9 cellular contexts compared by ENCODE assay signal in genomic region chr4:143700420-143701352, GRCh38. TPM values are rescaled to one million over a fixed set of nuclear protein-coding genes. Genes with fewer than 3 reads are reported as not detected.
DNase-seq lines count a peak whose midpoint lies in the region; ATAC-seq, FAIRE-seq and TF ChIP-seq lines count a peak whose summit lies in the region.
"Had no signal": no experiment of that assay in that cellular context is flagged by ENCODE, and none has a peak within 500 bp of the region (broad histone marks: within the 10 kb centered on the region; RNA-seq: fewer than 3 reads in every experiment).

TSS of gene FREM3 (minus strand) at chr4:143700675. CDS start at chr4:143700675, 0 bp downstream.

- H3K27me3 ChIP-seq in left lung (peaks cover 25 to 59% of the 10 kb centered on the region in 2 donors), tibial nerve (peaks cover 0 to 31% of the 10 kb centered on the region in 2 donors)

- no peaks in the 10 kb centered on the region for H3K9me3 ChIP-seq in left lung
- no peaks in the 10 kb centered on the region for H3K9me3 ChIP-seq in tibial nerve

- TF ChIP-seq CTCF in left lung (IDR thresholded peaks at IDR 0.05) = no peak
- no peak for TF ChIP-seq CTCF in tibial nerve (IDR thresholded peaks at IDR 0.05)

- ATAC-seq in activated naive CD8-positive, alpha-beta T cell treated with anti-CD3 and anti-CD28 coated beads, Interleukin-2, amount 50 U/mL, for 24 hours = peak; percentile 33
- ATAC-seq in left lung = peak; percentile 60

- FAIRE-seq in GM12892 (lab: Jason Lieb, UNC) = no peak

- no peaks in the 10 kb centered on the region for H3K36me3 Mint-ChIP-seq in activated naive CD4-positive, alpha-beta T cell treated with anti-CD3 and anti-CD28 coated beads, Interleukin-2, amount 10 ng/mL, durations not matched to agents 7 days and 5 days
- no peaks in the 10 kb centered on the region for H3K36me3 Mint-ChIP-seq in activated naive CD8-positive, alpha-beta T cell treated with anti-CD3 and anti-CD28 coated beads, Interleukin-2, amount 50 U/mL, for 24 hours (ENCODE audit: low read depth)

- CTCF ChIA-PET in activated naive CD4-positive, alpha-beta T cell treated with anti-CD3 and anti-CD28 coated beads, Interleukin-2, amount 10 ng/mL, durations not matched to agents 7 days and 5 days (lab: Charles Lee) = interaction anchor here (1.2 kb wide), 1 partner anchor 142 kb away, joined by 3 read pairs; no protein-coding TSS in a partner anchor

- H3K27me3 Mint-ChIP-seq in activated naive CD4-positive, alpha-beta T cell treated with anti-CD3 and anti-CD28 coated beads, Interleukin-2, amount 10 ng/mL, durations not matched to agents 7 days and 5 days = peaks cover 64% of the 10 kb centered on the region
- peaks cover 40% of the 10 kb centered on the region for H3K27me3 Mint-ChIP-seq in activated naive CD8-positive, alpha-beta T cell treated with anti-CD3 and anti-CD28 coated beads, Interleukin-2, amount 50 U/mL, for 24 hours

- H3K36me3 ChIP-seq in left lung (no peaks in the 10 kb centered on the region), tibial nerve (no peaks in the 10 kb centered on the region)

- H3K4me3 ChIP-seq in left lung (peak within 1 kb of the TSS; percentile 5 to 16), tibial nerve (peak within 1 kb of the TSS in 3 of 4 donors; percentile 15 to 46 (median 21))

- TF ChIP-seq POLR2A in tibial nerve (IDR thresholded peaks at IDR 0.05) (no peak), GM12892 (IDR thresholded peaks at IDR 0.05; ENCODE audit: low read depth, low read length) (no peak)

- no peak within 1 kb of the TSS for H3K27ac Mint-ChIP-seq in activated naive CD4-positive, alpha-beta T cell treated with anti-CD3 and anti-CD28 coated beads, Interleukin-2, amount 10 ng/mL, durations not matched to agents 7 days and 5 days
- H3K27ac Mint-ChIP-seq in activated naive CD8-positive, alpha-beta T cell treated with anti-CD3 and anti-CD28 coated beads, Interleukin-2, amount 50 U/mL, for 24 hours = no peak within 1 kb of the TSS

- peak within 1 kb of the TSS; percentile 72 for H3K4me3 Mint-ChIP-seq in activated naive CD4-positive, alpha-beta T cell treated with anti-CD3 and anti-CD28 coated beads, Interleukin-2, amount 10 ng/mL, durations not matched to agents 7 days and 5 days
- H3K4me3 Mint-ChIP-seq in activated naive CD8-positive, alpha-beta T cell treated with anti-CD3 and anti-CD28 coated beads, Interleukin-2, amount 50 U/mL, for 24 hours = peak within 1 kb of the TSS; percentile 48

- no peaks in the 10 kb centered on the region for H3K9me3 Mint-ChIP-seq in activated naive CD4-positive, alpha-beta T cell treated with anti-CD3 and anti-CD28 coated beads, Interleukin-2, amount 10 ng/mL, durations not matched to agents 7 days and 5 days
- peaks cover 3% of the 10 kb centered on the region for H3K9me3 Mint-ChIP-seq in activated naive CD8-positive, alpha-beta T cell treated with anti-CD3 and anti-CD28 coated beads, Interleukin-2, amount 50 U/mL, for 24 hours

- no peak for TF ChIP-seq EP300 in tibial nerve (IDR thresholded peaks at IDR 0.05)

- peak; percentile 24 for DNase-seq in activated naive CD4-positive, alpha-beta T cell treated with anti-CD3 and anti-CD28 coated beads, Interleukin-2, amount 10 ng/mL, durations not matched to agents 7 days and 5 days
- no peak for DNase-seq in activated naive CD4-positive, alpha-beta T cell treated with anti-CD3 and anti-CD28 coated beads, Interleukin-2, amount 50 U/mL, for 16 hours
- DNase-seq in activated naive CD8-positive, alpha-beta T cell treated with anti-CD3 and anti-CD28 coated beads, Interleukin-2, amount 50 U/mL, for 24 hours = peak; percentile 6
- DNase-seq in left lung (peak in 1 of 2 donors; percentile 78), tibial nerve (ENCODE audit: low spot score in 2 of 2) (no peak), GM12892 (ENCODE audit: insufficient read length) (no peak), DMS79 treated with DMSO at 0.1 percent for 48 hours (lab: John Stamatoyannopoulos, UW) (no peak), SKM-1 (lab: John Stamatoyannopoulos, UW; ENCODE audit: unreplicated experiment) (no peak)

- H3K27ac ChIP-seq in left lung = no peak within 1 kb of the TSS
- H3K27ac ChIP-seq in tibial nerve = no peak within 1 kb of the TSS

- intact Hi-C loops in left lung (cut with DNase I) = no loop called here

- H3K4me1 Mint-ChIP-seq in activated naive CD4-positive, alpha-beta T cell treated with anti-CD3 and anti-CD28 coated beads, Interleukin-2, amount 10 ng/mL, durations not matched to agents 7 days and 5 days = peaks cover 12% of the 10 kb centered on the region
- H3K4me1 Mint-ChIP-seq in activated naive CD8-positive, alpha-beta T cell treated with anti-CD3 and anti-CD28 coated beads, Interleukin-2, amount 50 U/mL, for 24 hours = peaks cover 5% of the 10 kb centered on the region

- 2 to 3% methylated on average over 21 to 28 of the region's 64 CpGs for WGBS in tibial nerve, 2 donors

- peaks cover 9 to 14% of the 10 kb centered on the region in 2 donors for H3K4me1 ChIP-seq in left lung
- H3K4me1 ChIP-seq in tibial nerve = peaks cover 0 to 21% (median 5%) of the 10 kb centered on the region in 4 donors

RNA-seq across cellular contexts. Expression of gene FREM3, which starts in this region (rescaled TPM):
- under 1 TPM in 1 of 2 donors, not detected in 1; 0.09 TPM for total RNA-seq in left lung
- total RNA-seq in tibial nerve = not detected
- not detected for polyA plus RNA-seq in GM12892 (2012; ENCODE audit: missing spikeins)
- total RNA-seq: renal cortical epithelial cell had no signal

Comparison
In these comparisons a context has a peak if more than half of its experiments do, and no peak if none do; other contexts are left out.
1. DNase-seq: peak in activated naive CD4-positive, alpha-beta T cell treated with anti-CD3 and anti-CD28 coated beads, Interleukin-2, amount 10 ng/mL, durations not matched to agents 7 days and 5 days (single experiment) and activated naive CD8-positive, alpha-beta T cell treated with anti-CD3 and anti-CD28 coated beads, Interleukin-2, amount 50 U/mL, for 24 hours (single experiment); none in activated naive CD4-positive, alpha-beta T cell treated with anti-CD3 and anti-CD28 coated beads, Interleukin-2, amount 50 U/mL, for 16 hours (single experiment), tibial nerve (0 of 2), GM12892 (single experiment), DMS79 treated with DMSO at 0.1 percent for 48 hours (single experiment) and SKM-1 (single experiment).
2. Peak in ATAC-seq and H3K4me3 ChIP-seq in left lung; RNA of the gene not detected or under 1 TPM.